15 cellular contexts compared by ENCODE assay signal in the genomic region with DNA sequence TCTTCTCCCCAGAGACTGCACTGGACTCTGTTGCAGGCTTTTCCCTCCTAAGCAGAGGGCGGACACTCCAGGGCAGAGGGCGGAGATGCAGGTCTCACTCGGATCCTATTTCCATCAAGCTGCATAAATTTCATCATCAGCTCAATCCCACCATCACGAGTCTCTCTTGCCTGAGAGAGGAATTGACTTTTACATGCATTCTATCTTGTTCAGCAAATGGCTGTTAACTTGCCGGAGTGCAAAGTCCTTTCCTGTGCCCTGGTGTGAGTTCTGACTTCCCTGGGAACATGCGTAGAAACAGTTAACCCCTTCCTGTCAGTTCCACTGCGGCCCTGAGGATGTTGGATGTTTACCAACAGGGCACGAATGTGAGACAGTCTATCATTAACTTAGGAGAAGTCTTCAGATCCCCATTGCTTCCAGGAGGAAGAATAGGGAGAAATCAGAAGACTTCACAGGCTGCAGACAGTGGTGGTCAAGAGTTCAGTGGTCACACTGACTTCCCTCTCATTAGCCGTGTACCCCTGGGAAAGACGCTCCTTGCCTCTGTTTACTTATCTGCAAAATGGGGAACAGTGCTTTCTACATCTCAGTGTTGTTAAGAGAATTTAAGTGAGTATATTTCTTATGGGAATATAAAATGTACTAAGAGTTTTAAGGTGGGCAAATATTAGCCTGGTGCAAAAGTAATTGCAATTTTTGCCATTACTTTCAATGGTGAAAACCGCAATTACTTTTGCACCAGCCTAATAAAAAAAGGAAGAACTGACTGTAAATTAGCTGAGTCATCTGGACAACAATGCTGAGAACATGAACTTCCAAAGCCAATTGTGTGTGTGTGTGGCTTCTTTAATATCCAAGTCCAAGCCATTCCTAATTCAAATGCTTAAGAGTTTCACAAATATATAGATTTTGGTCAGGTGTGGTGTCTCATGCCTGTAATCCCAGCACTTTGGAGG.
DNase-seq lines count a peak whose midpoint lies in the region; ATAC-seq, FAIRE-seq and TF ChIP-seq lines count a peak whose summit lies in the region.
"Had no signal": no experiment of that assay in that cellular context is flagged by ENCODE, and none has a peak within 500 bp of the region (broad histone marks: within the 10 kb centered on the region; RNA-seq: fewer than 3 reads in every experiment).

No MANE protein-coding gene starts in this region.

- intact Hi-C loops in GM12878 (cut with micrococcal nuclease; ENCODE audit: unreplicated experiment), result no loop called here
- intact Hi-C loops in colonic mucosa (cut with DNase I), result no loop called here

- H3K4me1 ChIP-seq in HUES6 (ENCODE audit: control insufficient read depth, insufficient read depth, low read length) (peaks cover 14% of the 10 kb centered on the region), GM12878 (ENCODE audit: control insufficient read depth, insufficient read depth, low read length) (no peaks in the 10 kb centered on the region), colonic mucosa (no peaks in the 10 kb centered on the region)
- H3K4me1 ChIP-seq: gastrocnemius medialis, left ventricle myocardium inferior had no signal

- DNase-seq in AG20443 (ENCODE audit: low spot score) (peak; percentile 17), GM12878 (ENCODE audit: low read depth, low spot score) (no peak), left lobe of liver (ENCODE audit: low spot score) (no peak), pons (ENCODE audit: low spot score) (no peak), colonic mucosa (no peak), GM10266 (ENCODE audit: extremely low spot score) (no peak)
- DNase-seq in activated CD4-positive, alpha-beta T cell treated with anti-CD3 and anti-CD28 coated beads, Interleukin-2, amount 50 U/mL, for 4 hours, result no peak
- DNase-seq: activated CD4-positive, alpha-beta memory T cell treated with anti-CD3 and anti-CD28 coated beads, Interleukin-2, amount 10 ng/mL, durations not matched to agents 7 days and 5 days; activated naive CD4-positive, alpha-beta T cell treated with anti-CD3 and anti-CD28 coated beads, Interleukin-2, amount 50 U/mL, for 16 hours; gastrocnemius medialis; left ventricle myocardium inferior; NCI-H1694 treated with DMSO at 0.1 percent for 48 hours; T-helper 1 cell had no signal

- BruUV-seq in GM12878 (replicated peaks; lab: Mats Ljungman, UMichigan), result no TSS peak

- no peak for ATAC-seq in GM12878
- peak; percentile 55 for ATAC-seq in left lobe of liver
- ATAC-seq: gastrocnemius medialis had no signal

- H3K36me3 ChIP-seq in HUES6 (ENCODE audit: control insufficient read depth, insufficient read depth, low read length) (no peaks in the 10 kb centered on the region), GM12878 (ENCODE audit: control insufficient read depth in 2 of 2, insufficient read depth in 2 of 2, low read length in 1 of 2) (no peaks in the 10 kb centered on the region), colonic mucosa (no peaks in the 10 kb centered on the region)
- H3K36me3 ChIP-seq: gastrocnemius medialis, left ventricle myocardium inferior had no signal

- H3K9me3 ChIP-seq in HUES6 (ENCODE audit: control insufficient read depth, insufficient read depth, low read depth, low read length) (peaks cover 9% of the 10 kb centered on the region), GM12878 (replicated peaks; ENCODE audit: control insufficient read depth, insufficient read depth, low read length) (no peaks in the 10 kb centered on the region), colonic mucosa (no peaks in the 10 kb centered on the region)
- H3K9me3 ChIP-seq: gastrocnemius medialis had no signal

- TF ChIP-seq EP300 in GM12878 (IDR thresholded peaks at IDR 0.05; ENCODE audit: borderline replicate concordance in 1 of 2, control insufficient read depth in 1 of 2, low read depth in 2 of 2, low read length in 2 of 2), result no peak

- H3K9ac ChIP-seq in HUES6 (ENCODE audit: low read length), result no peak overlapping the region
- H3K9ac ChIP-seq in GM12878 (ENCODE audit: control insufficient read depth, insufficient read depth, low read length), result no peak overlapping the region
- H3K9ac ChIP-seq in colonic mucosa (ENCODE audit: low read depth in 2 of 2, low read length in 2 of 2), result no peak overlapping the region
- H3K9ac ChIP-seq: parathyroid adenoma had no signal

- peak overlapping the region; percentile 11; the same call in 1 of the 2 replicates for H3K4me3 ChIP-seq in HUES6 (ENCODE audit: low read depth, low read length)
- no peak overlapping the region for H3K4me3 ChIP-seq in GM12878
- no peak overlapping the region for H3K4me3 ChIP-seq in colonic mucosa
- H3K4me3 ChIP-seq: gastrocnemius medialis, left ventricle myocardium inferior had no signal

- TF ChIP-seq POLR2A in GM12878 (IDR thresholded peaks at IDR 0.05; ENCODE audit: low read depth, low read length), result no peak

- 37% methylated on average over 11 of the region's 11 CpGs for WGBS in GM12878 (ENCODE audit: insufficient coverage, insufficient replicate concordance, low lambda C conversion rate, missing lambda C conversion rate)

- H3K27me3 ChIP-seq in HUES6 (ENCODE audit: control insufficient read depth, insufficient read depth, low read length), result no peaks in the 10 kb centered on the region
- no peaks in the 10 kb centered on the region for H3K27me3 ChIP-seq in GM12878 (replicated peaks in 1 of 2; ENCODE audit: control insufficient read depth in 2 of 2, insufficient read depth in 2 of 2, low read length in 1 of 2)
- H3K27me3 ChIP-seq in colonic mucosa, result no peaks in the 10 kb centered on the region
- H3K27me3 ChIP-seq: gastrocnemius medialis had no signal

- POLR2A ChIA-PET in GM12878 (lab: Charles Lee), result no interaction called here

- SMC1A ChIA-PET in GM12878 (lab: Charles Lee; ENCODE audit: uncharacterized antibody, unreplicated experiment), result no interaction called here

- CTCF ChIA-PET in GM12878 (lab: Yijun Ruan, JAX), result no interaction called here

- no peak overlapping the region for H3K27ac ChIP-seq in HUES6 (ENCODE audit: low read depth, low read length)
- no peak overlapping the region for H3K27ac ChIP-seq in GM12878 (ENCODE audit: control insufficient read depth, insufficient read depth)
- H3K27ac ChIP-seq in colonic mucosa, result no peak overlapping the region
- H3K27ac ChIP-seq: gastrocnemius medialis, left ventricle myocardium inferior, parathyroid adenoma had no signal

- TF ChIP-seq RAD21 in GM12878 (IDR thresholded peaks at IDR 0.05; ENCODE audit: insufficient read depth, low read depth, low read length), result no peak

- no peaks in the 10 kb centered on the region for H4K20me1 ChIP-seq in GM12878 (ENCODE audit: control insufficient read depth, insufficient read depth)

- no peaks in the 10 kb centered on the region for H3K79me2 ChIP-seq in GM12878 (ENCODE audit: control insufficient read depth, insufficient read depth, low read length)
- H3K79me2 ChIP-seq: parathyroid adenoma had no signal

- TF ChIP-seq CTCF in GM12878 (IDR thresholded peaks at IDR 0.05 in 2 of 3, conservative IDR thresholded peaks at IDR 0.05 in 1 of 3; ENCODE audit: control insufficient read depth in 2 of 3, extremely low read depth in 1 of 3, insufficient read depth in 1 of 3, low read depth in 3 of 3, low read length in 3 of 3), result no peak
- no peak for TF ChIP-seq CTCF in colonic mucosa (IDR thresholded peaks at IDR 0.05)
- TF ChIP-seq CTCF in GM10266 (IDR thresholded peaks at IDR 0.05; ENCODE audit: control insufficient read depth, insufficient read depth, low read depth, missing control alignments), result no peak

- H2AFZ ChIP-seq in GM12878 (ENCODE audit: control insufficient read depth, low read depth, low read length), result no peak overlapping the region

- RAD21 ChIA-PET in GM12878 (lab: Charles Lee; ENCODE audit: unreplicated experiment), result no interaction called here

- in situ Hi-C loops in GM12878 (cut with MboI), result no loop called here

- no peak for FAIRE-seq in GM12878 (lab: Jason Lieb, UNC)

- H3K4me2 ChIP-seq in GM12878 (ENCODE audit: control insufficient read depth, insufficient read depth), result no peak overlapping the region

TF ChIP-seq in GM12878, 131 proteins besides CTCF, POLR2A, EP300 and RAD21:
- TF ChIP-seq, protein P1, sequence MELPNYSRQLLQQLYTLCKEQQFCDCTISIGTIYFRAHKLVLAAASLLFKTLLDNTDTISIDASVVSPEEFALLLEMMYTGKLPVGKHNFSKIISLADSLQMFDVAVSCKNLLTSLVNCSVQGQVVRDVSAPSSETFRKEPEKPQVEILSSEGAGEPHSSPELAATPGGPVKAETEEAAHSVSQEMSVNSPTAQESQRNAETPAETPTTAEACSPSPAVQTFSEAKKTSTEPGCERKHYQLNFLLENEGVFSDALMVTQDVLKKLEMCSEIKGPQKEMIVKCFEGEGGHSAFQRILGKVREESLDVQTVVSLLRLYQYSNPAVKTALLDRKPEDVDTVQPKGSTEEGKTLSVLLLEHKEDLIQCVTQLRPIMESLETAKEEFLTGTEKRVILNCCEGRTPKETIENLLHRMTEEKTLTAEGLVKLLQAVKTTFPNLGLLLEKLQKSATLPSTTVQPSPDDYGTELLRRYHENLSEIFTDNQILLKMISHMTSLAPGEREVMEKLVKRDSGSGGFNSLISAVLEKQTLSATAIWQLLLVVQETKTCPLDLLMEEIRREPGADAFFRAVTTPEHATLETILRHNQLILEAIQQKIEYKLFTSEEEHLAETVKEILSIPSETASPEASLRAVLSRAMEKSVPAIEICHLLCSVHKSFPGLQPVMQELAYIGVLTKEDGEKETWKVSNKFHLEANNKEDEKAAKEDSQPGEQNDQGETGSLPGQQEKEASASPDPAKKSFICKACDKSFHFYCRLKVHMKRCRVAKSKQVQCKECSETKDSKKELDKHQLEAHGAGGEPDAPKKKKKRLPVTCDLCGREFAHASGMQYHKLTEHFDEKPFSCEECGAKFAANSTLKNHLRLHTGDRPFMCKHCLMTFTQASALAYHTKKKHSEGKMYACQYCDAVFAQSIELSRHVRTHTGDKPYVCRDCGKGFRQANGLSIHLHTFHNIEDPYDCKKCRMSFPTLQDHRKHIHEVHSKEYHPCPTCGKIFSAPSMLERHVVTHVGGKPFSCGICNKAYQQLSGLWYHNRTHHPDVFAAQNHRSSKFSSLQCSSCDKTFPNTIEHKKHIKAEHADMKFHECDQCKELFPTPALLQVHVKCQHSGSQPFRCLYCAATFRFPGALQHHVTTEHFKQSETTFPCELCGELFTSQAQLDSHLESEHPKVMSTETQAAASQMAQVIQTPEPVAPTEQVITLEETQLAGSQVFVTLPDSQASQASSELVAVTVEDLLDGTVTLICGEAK (IDR thresholded peaks at IDR 0.05; ENCODE audit: borderline replicate concordance), result 0 out of 2 replicates have a peak, but pooled peaks have one; percentile 41
- TF ChIP-seq ASH2L (IDR thresholded peaks at IDR 0.05; ENCODE audit: borderline replicate concordance, low read depth), result no peak
- TF ChIP-seq IKZF1 (conservative IDR thresholded peaks at IDR 0.05), result no peak
